ENCODE assay signal across 27 cellular contexts in the genomic region with DNA sequence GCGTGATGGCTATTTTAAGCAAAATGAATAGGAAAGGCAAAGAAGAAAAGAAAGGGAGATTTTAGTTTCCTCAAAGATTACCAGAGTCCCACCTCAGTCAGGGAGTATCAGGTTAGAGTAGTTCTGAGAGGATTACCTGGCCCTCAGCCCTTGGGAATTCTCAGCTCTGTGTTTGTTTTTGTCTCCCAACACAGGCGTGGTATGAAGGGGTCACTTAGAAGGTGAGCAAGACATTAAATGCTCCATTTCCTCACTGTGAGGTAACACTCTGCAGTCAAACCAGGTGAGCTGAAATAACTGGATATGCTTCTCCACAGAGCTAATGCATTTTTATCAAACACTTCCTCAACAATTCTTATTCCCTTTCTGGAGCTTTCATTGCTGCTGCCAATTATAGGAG.
A peak's percentile ranks its signal among the peaks of the same experiment; 100 is the strongest.
DNase-seq lines count a peak whose midpoint lies in the region; ATAC-seq, FAIRE-seq and TF ChIP-seq lines count a peak whose summit lies in the region.
"Had no signal": no experiment of that assay in that cellular context is flagged by ENCODE, and none has a peak within 500 bp of the region (broad histone marks: within the 10 kb centered on the region; RNA-seq: fewer than 3 reads in every experiment).

No MANE protein-coding gene starts in this region.

- FAIRE-seq in RCC 7860 (lab: Jason Lieb, UNC) = no peak
- FAIRE-seq: A549, keratinocyte, urothelium cell line had no signal

- H3K27me3 Mint-ChIP-seq in progenitor cell of endocrine pancreas = no peaks in the 10 kb centered on the region
- peaks cover 4% of the 10 kb centered on the region for H3K27me3 Mint-ChIP-seq in T-helper 2 cell treated with Interferon-gamma antibody and Interleukin-4, amounts not matched to agents 5 μg/mL and 100 μg/mL, for 36 hours (ENCODE audit: low read depth)
- peaks cover 12% of the 10 kb centered on the region for H3K27me3 Mint-ChIP-seq in activated T-cell treated with anti-CD3 and anti-CD28 coated beads, Interleukin-2, amount 50 U/mL, for 72 hours (ENCODE audit: low read depth)
- H3K27me3 Mint-ChIP-seq: activated CD4-positive, alpha-beta memory T cell treated with anti-CD3 and anti-CD28 coated beads, Interleukin-2, amount 10 ng/mL, durations not matched to agents 7 days and 5 days had no signal

- H3K9me3 Mint-ChIP-seq in progenitor cell of endocrine pancreas (ENCODE audit: low read depth) = no peaks in the 10 kb centered on the region
- H3K9me3 Mint-ChIP-seq in T-helper 2 cell treated with Interferon-gamma antibody and Interleukin-4, amounts not matched to agents 5 μg/mL and 100 μg/mL, for 36 hours = no peaks in the 10 kb centered on the region
- H3K9me3 Mint-ChIP-seq in activated T-cell treated with anti-CD3 and anti-CD28 coated beads, Interleukin-2, amount 50 U/mL, for 72 hours = no peaks in the 10 kb centered on the region
- H3K9me3 Mint-ChIP-seq: HFFc6, natural killer cell had no signal

- peak overlapping the region; percentile 57 for H3K27ac Mint-ChIP-seq in progenitor cell of endocrine pancreas
- H3K27ac Mint-ChIP-seq in T-helper 2 cell treated with Interferon-gamma antibody and Interleukin-4, amounts not matched to agents 5 μg/mL and 100 μg/mL, for 36 hours = no peak overlapping the region
- no peak overlapping the region for H3K27ac Mint-ChIP-seq in activated T-cell treated with anti-CD3 and anti-CD28 coated beads, Interleukin-2, amount 50 U/mL, for 72 hours
- H3K27ac Mint-ChIP-seq: activated CD4-positive, alpha-beta memory T cell treated with anti-CD3 and anti-CD28 coated beads, Interleukin-2, amount 10 ng/mL, durations not matched to agents 7 days and 5 days; activated naive CD4-positive, alpha-beta T cell treated with anti-CD3 and anti-CD28 coated beads for 36 hours; HFFc6; natural killer cell had no signal

- no peak for TF ChIP-seq CTCF in progenitor cell of endocrine pancreas (IDR thresholded peaks at IDR 0.05; ENCODE audit: unreplicated experiment)

- peak; percentile 88 for ATAC-seq in esophagus mucosa
- no peak for ATAC-seq in activated T-cell treated with anti-CD3 and anti-CD28 coated beads, Interleukin-2, amount 50 U/mL, for 72 hours (replicated peaks in 1 of 2)
- ATAC-seq: A549, natural killer cell, Panc1, sciatic nerve had no signal

- H3K4me1 Mint-ChIP-seq in progenitor cell of endocrine pancreas (ENCODE audit: low read depth) = peaks cover 28% of the 10 kb centered on the region
- H3K4me1 Mint-ChIP-seq in T-helper 2 cell treated with Interferon-gamma antibody and Interleukin-4, amounts not matched to agents 5 μg/mL and 100 μg/mL, for 36 hours (ENCODE audit: low read depth) = peaks cover 13% of the 10 kb centered on the region
- H3K4me1 Mint-ChIP-seq in activated T-cell treated with anti-CD3 and anti-CD28 coated beads, Interleukin-2, amount 50 U/mL, for 72 hours (ENCODE audit: low read depth) = peaks cover 30% of the 10 kb centered on the region

- H3K4me3 Mint-ChIP-seq in progenitor cell of endocrine pancreas (ENCODE audit: low read depth) = no peak overlapping the region
- H3K4me3 Mint-ChIP-seq in T-helper 2 cell treated with Interferon-gamma antibody and Interleukin-4, amounts not matched to agents 5 μg/mL and 100 μg/mL, for 36 hours = no peak overlapping the region
- H3K4me3 Mint-ChIP-seq in activated T-cell treated with anti-CD3 and anti-CD28 coated beads, Interleukin-2, amount 50 U/mL, for 72 hours = no peak overlapping the region
- H3K4me3 Mint-ChIP-seq: activated CD4-positive, alpha-beta memory T cell treated with anti-CD3 and anti-CD28 coated beads, Interleukin-2, amount 10 ng/mL, durations not matched to agents 7 days and 5 days; activated naive CD4-positive, alpha-beta T cell treated with anti-CD3 and anti-CD28 coated beads for 36 hours; HFFc6; natural killer cell had no signal

- H3K36me3 Mint-ChIP-seq in progenitor cell of endocrine pancreas (ENCODE audit: insufficient read depth) = no peaks in the 10 kb centered on the region
- H3K36me3 Mint-ChIP-seq in T-helper 2 cell treated with Interferon-gamma antibody and Interleukin-4, amounts not matched to agents 5 μg/mL and 100 μg/mL, for 36 hours (ENCODE audit: low read depth) = no peaks in the 10 kb centered on the region
- no peaks in the 10 kb centered on the region for H3K36me3 Mint-ChIP-seq in activated T-cell treated with anti-CD3 and anti-CD28 coated beads, Interleukin-2, amount 50 U/mL, for 72 hours (ENCODE audit: insufficient read depth in 2 of 2)
- H3K36me3 Mint-ChIP-seq: natural killer cell had no signal

- peak; percentile 23 for DNase-seq in NCI-H345 (lab: John Stamatoyannopoulos, UW)
- no peak for DNase-seq in NCI-H345 treated with DMSO at 0.1 percent for 48 hours (lab: John Stamatoyannopoulos, UW; ENCODE audit: unreplicated experiment)
- DNase-seq in NCI-H2107 treated with DMSO at 0.1 percent for 48 hours (lab: John Stamatoyannopoulos, UW; ENCODE audit: unreplicated experiment) = peak; percentile 16
- DNase-seq in progenitor cell of endocrine pancreas (ENCODE audit: low spot score, unreplicated experiment) = no peak
- no peak for DNase-seq in RCC 7860 (ENCODE audit: low spot score)
- no peak for DNase-seq in T-helper 2 cell treated with Interferon-gamma antibody and Interleukin-4, amounts not matched to agents 5 μg/mL and 100 μg/mL, for 36 hours (ENCODE audit: low spot score)
- DNase-seq in activated T-cell treated with anti-CD3 and anti-CD28 coated beads, Interleukin-2, amount 50 U/mL, for 72 hours = no peak
- DNase-seq: activated CD4-positive, alpha-beta memory T cell treated with anti-CD3 and anti-CD28 coated beads, Interleukin-2, amount 10 ng/mL, durations not matched to agents 7 days and 5 days; activated naive CD4-positive, alpha-beta T cell treated with anti-CD3 and anti-CD28 coated beads for 36 hours; activated T-cell treated with anti-CD3 and anti-CD28 coated beads, Interleukin-2, amount 50 U/mL, for 1 hour; caudate nucleus; dorsolateral prefrontal cortex; foreskin melanocyte; HFFc6; hypothalamus; mesenchymal stem cell; natural killer cell; NCI-H1694; ovary; stimulated activated CD4-positive, alpha-beta T cell treated with anti-CD3 and anti-CD28 coated beads, Interleukin-15, amount 100 ng/mL, for 24 hours; T-helper 2 cell had no signal

Comparison
In these comparisons a context has a peak if more than half of its experiments do, and no peak if none do; other contexts are left out.
1. DNase-seq: peak in NCI-H345 (single experiment) and NCI-H2107 treated with DMSO at 0.1 percent for 48 hours (single experiment); none in NCI-H345 treated with DMSO at 0.1 percent for 48 hours (single experiment), progenitor cell of endocrine pancreas (single experiment), RCC 7860 (single experiment), T-helper 2 cell treated with Interferon-gamma antibody and Interleukin-4, amounts not matched to agents 5 μg/mL and 100 μg/mL, for 36 hours (single experiment) and activated T-cell treated with anti-CD3 and anti-CD28 coated beads, Interleukin-2, amount 50 U/mL, for 72 hours (0 of 2).